Comparison of ENCODE assay signal across 26 cellular contexts in the genomic region with DNA sequence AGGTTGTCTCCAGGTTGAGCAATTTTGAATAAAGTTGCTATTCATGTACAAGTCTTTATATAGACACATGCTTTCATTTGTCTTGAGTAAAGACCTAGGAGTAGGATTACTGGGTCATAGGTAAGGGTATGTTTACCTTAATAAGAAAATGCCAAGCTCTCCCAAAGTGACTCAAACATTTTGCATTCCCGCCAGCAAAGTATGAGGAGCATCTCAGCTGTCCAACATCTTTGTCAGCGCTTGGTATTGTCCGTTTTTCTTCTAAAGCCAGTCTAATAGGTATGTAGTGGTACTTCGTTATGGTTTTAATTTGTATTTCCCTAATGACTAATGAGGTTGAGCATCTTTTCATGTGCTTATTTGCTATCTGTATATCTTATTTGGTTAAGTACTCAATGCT.
"Had no signal": no experiment of that assay in that cellular context is flagged by ENCODE, and none has a peak within 500 bp of the region (broad histone marks: within the 10 kb centered on the region; RNA-seq: fewer than 3 reads in every experiment).

No MANE protein-coding gene starts in this region.

- H3K27me3 ChIP-seq: brain microvascular endothelial cell, foreskin keratinocyte, heart left ventricle, neural progenitor cell, uterus had no signal

- H2AFZ ChIP-seq: neural progenitor cell had no signal

- H3K4me1 ChIP-seq: foreskin keratinocyte, neural progenitor cell, uterus had no signal

- H3K27me3 Mint-ChIP-seq: activated CD8-positive, alpha-beta T cell treated with anti-CD3 and anti-CD28 coated beads for 36 hours; activated T-helper 17 cell treated with anti-CD3 and anti-CD28 coated beads, Interleukin-2, amount 50 U/mL, for 72 hours; naive B cell; stimulated activated naive CD8-positive, alpha-beta T cell treated with anti-CD3 and anti-CD28 coated beads, Interleukin-15, Interleukin-2, amounts not matched to agents 100 ng/mL and 50 ng/mL, for 24 hours; type B pancreatic cell had no signal

- H3K4me1 Mint-ChIP-seq: mesothelial cell of epicardium had no signal

- H3K9me3 ChIP-seq: thoracic aorta had no signal

- DNase-seq: activated CD4-positive, alpha-beta T cell treated with anti-CD3 and anti-CD28 coated beads, Interleukin-2, amount 50 U/mL, for 1 hour; activated CD8-positive, alpha-beta T cell treated with anti-CD3 and anti-CD28 coated beads for 36 hours; activated gamma-delta T cell treated with Interleukin-2 at 50 U/mL for 16 hours; activated naive CD4-positive, alpha-beta T cell treated with anti-CD3 and anti-CD28 coated beads, Interleukin-2, amount 50 U/mL, for 16 hours; activated T-cell treated with anti-CD3 and anti-CD28 coated beads, Interleukin-2, amount 50 U/mL, for 4 hours; amniotic stem cell; brain microvascular endothelial cell; caudate nucleus; cortex of kidney; foreskin keratinocyte; heart left ventricle; naive B cell; occipital lobe; posterior cingulate gyrus; right cardiac atrium; stimulated activated CD4-positive, alpha-beta T cell treated with anti-CD3 and anti-CD28 coated beads, Interleukin-2, amount 100 ng/mL, for 48 hours; T-helper 9 cell; uterus had no signal

- H3K27ac Mint-ChIP-seq: activated CD8-positive, alpha-beta T cell treated with anti-CD3 and anti-CD28 coated beads for 36 hours; activated T-helper 17 cell treated with anti-CD3 and anti-CD28 coated beads, Interleukin-2, amount 50 U/mL, for 72 hours; mesothelial cell of epicardium; neural progenitor cell; stimulated activated naive CD8-positive, alpha-beta T cell treated with anti-CD3 and anti-CD28 coated beads, Interleukin-15, Interleukin-2, amounts not matched to agents 100 ng/mL and 50 ng/mL, for 24 hours; type B pancreatic cell had no signal

- H3K4me3 Mint-ChIP-seq: activated CD8-positive, alpha-beta T cell treated with anti-CD3 and anti-CD28 coated beads for 36 hours; activated T-cell treated with anti-CD3 and anti-CD28 coated beads, Interleukin-2, amount 50 U/mL, for 4 hours; activated T-helper 17 cell treated with anti-CD3 and anti-CD28 coated beads, Interleukin-2, amount 50 U/mL, for 72 hours; mesothelial cell of epicardium; stimulated activated naive CD8-positive, alpha-beta T cell treated with anti-CD3 and anti-CD28 coated beads, Interleukin-15, Interleukin-2, amounts not matched to agents 100 ng/mL and 50 ng/mL, for 24 hours; type B pancreatic cell had no signal

- ATAC-seq: activated CD4-positive, CD25-positive, alpha-beta regulatory T cell treated with anti-CD3 and anti-CD28 coated beads, Interleukin-2, amount 50 U/mL, for 24 hours; activated CD8-positive, alpha-beta T cell treated with anti-CD3 and anti-CD28 coated beads for 36 hours; activated T-cell treated with anti-CD3 and anti-CD28 coated beads, Interleukin-2, amount 50 U/mL, for 4 hours; activated T-helper 17 cell treated with anti-CD3 and anti-CD28 coated beads, Interleukin-2, amount 50 U/mL, for 72 hours; esophagus mucosa; foreskin keratinocyte; heart left ventricle; right cardiac atrium had no signal

- H3K9me3 Mint-ChIP-seq: activated T-cell treated with anti-CD3 and anti-CD28 coated beads, Interleukin-2, amount 50 U/mL, for 4 hours; activated T-helper 17 cell treated with anti-CD3 and anti-CD28 coated beads, Interleukin-2, amount 50 U/mL, for 72 hours; stimulated activated naive CD8-positive, alpha-beta T cell treated with anti-CD3 and anti-CD28 coated beads, Interleukin-15, Interleukin-2, amounts not matched to agents 100 ng/mL and 50 ng/mL, for 24 hours had no signal

- H3K9ac ChIP-seq: neural progenitor cell had no signal

- H3K27ac ChIP-seq: brain microvascular endothelial cell, foreskin keratinocyte, heart left ventricle, neural progenitor cell, thoracic aorta, uterus had no signal

- H3K4me2 ChIP-seq: neural progenitor cell had no signal

- H3K4me3 ChIP-seq: heart left ventricle, neural progenitor cell, thoracic aorta, uterus had no signal

- H3K36me3 ChIP-seq: brain microvascular endothelial cell, heart left ventricle, neural progenitor cell, thoracic aorta, uterus had no signal
